Comparison of ENCODE assay signal across 9 cellular contexts in genomic region chr10:95183132-95183450, GRCh38. TPM values are rescaled to one million over a fixed set of nuclear protein-coding genes. Genes with fewer than 3 reads are reported as not detected.
A peak's percentile ranks its signal among the peaks of the same experiment; 100 is the strongest.
DNase-seq lines count a peak whose midpoint lies in the region; ATAC-seq and TF ChIP-seq lines count a peak whose summit lies in the region.
"Had no signal": no experiment of that assay in that cellular context is flagged by ENCODE, and none has a peak within 500 bp of the region (broad histone marks: within the 10 kb centered on the region; RNA-seq: fewer than 3 reads in every experiment).

No MANE protein-coding gene starts in this region.

- peak; percentile 47 for DNase-seq in GDM1 (lab: John Stamatoyannopoulos, UW)
- no peak for DNase-seq in MCF 10A (ENCODE audit: unreplicated experiment)
- no peak for DNase-seq in NCI-H526 (lab: John Stamatoyannopoulos, UW)
- DNase-seq in NCI-H446 (lab: John Stamatoyannopoulos, UW) = no peak
- no peak for DNase-seq in OCI-M2 (lab: John Stamatoyannopoulos, UW; ENCODE audit: unreplicated experiment)

- H3K4me3 Mint-ChIP-seq in MCF 10A (ENCODE audit: unreplicated experiment) = peak overlapping the region; percentile 73

- H3K27ac ChIP-seq in muscle layer of duodenum (ENCODE audit: low read length) = peak overlapping the region; percentile 46

- intact Hi-C loops in MCF 10A (cut with micrococcal nuclease) = loop anchor here (1.0 to 5.0 kb wide), 4 partner anchors 60 to 551 kb away; partner anchors contain the start of gene TCTN3

- POLR2A ChIA-PET in MCF 10A (lab: Yijun Ruan, JAX) = interaction anchor here (0.6 to 0.8 kb wide), 2 partner anchors 22 to 43 kb away, joined by 3 read pairs; no protein-coding TSS in a partner anchor

- no peaks in the 10 kb centered on the region for H3K9me3 ChIP-seq in muscle layer of duodenum (ENCODE audit: control insufficient read depth in 1 of 2, low read length in 2 of 2)

- peaks cover 0 to 5% of the 10 kb centered on the region in 2 donors for H3K4me1 ChIP-seq in muscle layer of duodenum (ENCODE audit: control insufficient read depth in 1 of 2, insufficient read depth in 2 of 2, low read length in 2 of 2)

- TSS peak; percentile 66 for BruUV-seq in MCF 10A (replicated peaks; lab: Mats Ljungman, UMichigan)

- H3K9me3 Mint-ChIP-seq in MCF 10A (ENCODE audit: unreplicated experiment) = no peaks in the 10 kb centered on the region

- H3K4me1 Mint-ChIP-seq in MCF 10A (ENCODE audit: insufficient read depth, unreplicated experiment) = peaks cover 6% of the 10 kb centered on the region

- CTCF ChIA-PET in MCF 10A (lab: Yijun Ruan, JAX) = interaction anchor here (0.6 to 5.0 kb wide), 18 partner anchors 13 to 551 kb away, joined by 3 to 44 read pairs (median 4); no protein-coding TSS in a partner anchor

- no peaks in the 10 kb centered on the region for H3K27me3 ChIP-seq in muscle layer of duodenum (ENCODE audit: low read depth, low read length)

- peak; percentile 17 for ATAC-seq in HG03442 (IDR thresholded peaks at IDR 0.05; ENCODE audit: unreplicated experiment)
- ATAC-seq in activated CD4-positive, CD25-positive, alpha-beta regulatory T cell treated with anti-CD3 and anti-CD28 coated beads, Interleukin-2, amount 50 U/mL, for 24 hours = no peak

- no peak overlapping the region for H3K27ac Mint-ChIP-seq in MCF 10A (ENCODE audit: low read depth, unreplicated experiment)

- no peak for TF ChIP-seq CTCF in MCF 10A (IDR thresholded peaks at IDR 0.05; ENCODE audit: unreplicated experiment)

- H3K36me3 Mint-ChIP-seq in MCF 10A (ENCODE audit: insufficient read depth, unreplicated experiment) = no peaks in the 10 kb centered on the region

- no peaks in the 10 kb centered on the region for H3K36me3 ChIP-seq in muscle layer of duodenum (ENCODE audit: control insufficient read depth in 1 of 2, insufficient read depth in 2 of 2, low read length in 2 of 2)

- peaks cover 13% of the 10 kb centered on the region for H3K27me3 Mint-ChIP-seq in MCF 10A (ENCODE audit: insufficient read depth, unreplicated experiment)

- H3K4me3 ChIP-seq in muscle layer of duodenum (ENCODE audit: low read depth in 1 of 2, low read length in 2 of 2) = peak overlapping the region; percentile 61 to 69

RNA-seq across cellular contexts. Expression of gene ACSM6, which starts 10.9 kb away (rescaled TPM):
- total RNA-seq in MCF 10A (2022) = not detected in 2 replicates
- total RNA-seq: M059J had no signal
